In genomic region chr11:128172046-128172878, GRCh38 we compare ENCODE assay signal across 8 cellular contexts.
DNase-seq lines count a peak whose midpoint lies in the region; ATAC-seq and TF ChIP-seq lines count a peak whose summit lies in the region.

No MANE protein-coding gene starts in this region.

- TF ChIP-seq CTCF in GM12873 (IDR thresholded peaks at IDR 0.05; ENCODE audit: insufficient read depth, low read depth, low read length, missing control alignments): peak; percentile 71

- DNase-seq in NCI-H774 (lab: John Stamatoyannopoulos, UW) (peak; percentile 76), lung microvascular endothelial cell (ENCODE audit: low read depth in 2 of 2) (peak; percentile 87 to 88)
- DNase-seq in activated CD4-positive, alpha-beta T cell treated with anti-CD3 and anti-CD28 coated beads, Interleukin-2, amount 50 U/mL, for 48 hours: peak; percentile 93 to 95
- peak; percentile 83 for DNase-seq in effector CD4-positive, alpha-beta T cell
- DNase-seq in stimulated activated CD8-positive, alpha-beta memory T cell treated with anti-CD3 and anti-CD28 coated beads, Interleukin-15, amount 100 ng/mL, for 24 hours (ENCODE audit: low read depth): peak; percentile 71

- peak; percentile 62 for ATAC-seq in HG03432 (IDR thresholded peaks at IDR 0.05; ENCODE audit: unreplicated experiment)
- no peak for ATAC-seq in HG02884 (IDR thresholded peaks at IDR 0.05; ENCODE audit: unreplicated experiment)
